ENCODE assay signal across 18 cellular contexts in genomic region chr17:58315750-58316149, GRCh38. TPM values are rescaled to one million over a fixed set of nuclear protein-coding genes. Genes with fewer than 3 reads are reported as not detected.
DNase-seq lines count a peak whose midpoint lies in the region; ATAC-seq, FAIRE-seq and TF ChIP-seq lines count a peak whose summit lies in the region.
"Had no signal": no experiment of that assay in that cellular context is flagged by ENCODE, and none has a peak within 500 bp of the region (broad histone marks: within the 10 kb centered on the region; RNA-seq: fewer than 3 reads in every experiment).

No MANE protein-coding gene starts in this region.

- H3K4me3 ChIP-seq in small intestine (ENCODE audit: low read depth in 1 of 2, low read length in 2 of 2): no peak overlapping the region
- H3K4me3 ChIP-seq: HAP-1, K562, SJCRH30 had no signal

- no peak overlapping the region for H3K27ac ChIP-seq in small intestine (ENCODE audit: low read depth in 1 of 2, low read length in 1 of 2)
- H3K27ac ChIP-seq: C4-2B, SJCRH30 had no signal

- 94 to 98% (median 97%) methylated on average over 4 of the region's 4 CpGs for WGBS in small intestine, 3 donors

- no peaks in the 10 kb centered on the region for H3K9me3 Mint-ChIP-seq in activated CD8-positive, alpha-beta T cell treated with anti-CD3 and anti-CD28 coated beads, Interleukin-2, amount 10 ng/mL, durations not matched to agents 7 days and 5 days (ENCODE audit: insufficient read depth)
- no peaks in the 10 kb centered on the region for H3K9me3 Mint-ChIP-seq in activated CD8-positive, alpha-beta T cell treated with anti-CD3 and anti-CD28 coated beads for 36 hours
- no peaks in the 10 kb centered on the region for H3K9me3 Mint-ChIP-seq in central memory CD8-positive, alpha-beta T cell

- no peaks in the 10 kb centered on the region for H3K27me3 Mint-ChIP-seq in activated CD8-positive, alpha-beta T cell treated with anti-CD3 and anti-CD28 coated beads, Interleukin-2, amount 10 ng/mL, durations not matched to agents 7 days and 5 days (ENCODE audit: low read depth)
- no peaks in the 10 kb centered on the region for H3K27me3 Mint-ChIP-seq in activated CD8-positive, alpha-beta T cell treated with anti-CD3 and anti-CD28 coated beads for 36 hours
- H3K27me3 Mint-ChIP-seq in central memory CD8-positive, alpha-beta T cell: no peaks in the 10 kb centered on the region

- ATAC-seq in activated CD8-positive, alpha-beta T cell treated with anti-CD3 and anti-CD28 coated beads, Interleukin-2, amount 10 ng/mL, durations not matched to agents 7 days and 5 days: no peak
- no peak for ATAC-seq in activated CD8-positive, alpha-beta T cell treated with anti-CD3 and anti-CD28 coated beads for 36 hours
- no peak for ATAC-seq in central memory CD8-positive, alpha-beta T cell (replicated peaks; ENCODE audit: extremely low read depth, poor library complexity, severe bottlenecking)
- no peak for ATAC-seq in HG03159 (IDR thresholded peaks at IDR 0.05; ENCODE audit: unreplicated experiment)
- ATAC-seq in HG02759 (IDR thresholded peaks at IDR 0.05; ENCODE audit: unreplicated experiment): no peak
- ATAC-seq: K562 had no signal

- no peaks in the 10 kb centered on the region for H3K36me3 ChIP-seq in small intestine (ENCODE audit: control insufficient read depth in 2 of 2, insufficient read depth in 2 of 2, low read length in 2 of 2)
- H3K36me3 ChIP-seq: HAP-1, SJCRH30 had no signal

- POLR2A ChIA-PET in activated CD8-positive, alpha-beta T cell treated with anti-CD3 and anti-CD28 coated beads, Interleukin-2, amount 10 ng/mL, durations not matched to agents 7 days and 5 days (lab: Charles Lee): interaction anchor here (0.8 to 28.8 kb wide), 5 partner anchors 11 to 150 kb away, joined by 3 to 2649 read pairs (median 122); partner anchors contain the start of genes SUPT4H1 and TSPOAP1
- POLR2A ChIA-PET in activated CD8-positive, alpha-beta T cell treated with anti-CD3 and anti-CD28 coated beads for 36 hours (lab: Charles Lee): interaction anchor here (1.4 to 26.8 kb wide), 4 partner anchors 11 to 38 kb away, joined by 4 to 1558 read pairs (median 74); partner anchors contain the start of genes SUPT4H1 and TSPOAP1

- intact Hi-C loops in activated CD8-positive, alpha-beta T cell treated with anti-CD3 and anti-CD28 coated beads for 36 hours (cut with micrococcal nuclease): loop anchor here (5.0 kb wide), 3 partner anchors 37 to 132 kb away; partner anchors contain the start of genes RNF43 and SUPT4H1

- peak; percentile 16 for DNase-seq in activated CD8-positive, alpha-beta T cell treated with anti-CD3 and anti-CD28 coated beads, Interleukin-2, amount 10 ng/mL, durations not matched to agents 7 days and 5 days
- DNase-seq in activated CD8-positive, alpha-beta T cell treated with anti-CD3 and anti-CD28 coated beads for 36 hours: no peak
- DNase-seq in D341Med (ENCODE audit: low spot score) (peak; percentile 15), small intestine (no peak)
- peak in 1 of 2 donors; percentile 5 for DNase-seq in central memory CD8-positive, alpha-beta T cell (ENCODE audit: low spot score in 2 of 2)
- peak; percentile 4 for DNase-seq in stimulated activated CD8-positive, alpha-beta memory T cell treated with anti-CD3 and anti-CD28 coated beads, Interleukin-4, amount 100 ng/mL, for 48 hours
- DNase-seq: COR-L47, NCI-H146, NCI-H226, NCI-H526, SJCRH30 had no signal

- CTCF ChIA-PET in activated CD8-positive, alpha-beta T cell treated with anti-CD3 and anti-CD28 coated beads, Interleukin-2, amount 10 ng/mL, durations not matched to agents 7 days and 5 days (lab: Charles Lee): interaction anchor here (1.3 to 7.5 kb wide), 9 partner anchors 7 to 132 kb away, joined by 5 to 235 read pairs (median 62); partner anchors contain the start of genes RNF43, SUPT4H1 and TSPOAP1
- CTCF ChIA-PET in activated CD8-positive, alpha-beta T cell treated with anti-CD3 and anti-CD28 coated beads for 36 hours (lab: Charles Lee): interaction anchor here (1.2 to 8.0 kb wide), 6 partner anchors 10 to 116 kb away, joined by 3 to 161 read pairs (median 70); partner anchors contain the start of genes RNF43 and SUPT4H1

- no peak overlapping the region for H3K27ac Mint-ChIP-seq in activated CD8-positive, alpha-beta T cell treated with anti-CD3 and anti-CD28 coated beads, Interleukin-2, amount 10 ng/mL, durations not matched to agents 7 days and 5 days
- H3K27ac Mint-ChIP-seq in activated CD8-positive, alpha-beta T cell treated with anti-CD3 and anti-CD28 coated beads for 36 hours: no peak overlapping the region
- H3K27ac Mint-ChIP-seq in central memory CD8-positive, alpha-beta T cell (ENCODE audit: low read depth): peak overlapping the region; percentile 5

- TF ChIP-seq CTCF in activated CD8-positive, alpha-beta T cell treated with anti-CD3 and anti-CD28 coated beads for 36 hours (IDR thresholded peaks at IDR 0.05): no peak

- H3K4me1 Mint-ChIP-seq in activated CD8-positive, alpha-beta T cell treated with anti-CD3 and anti-CD28 coated beads, Interleukin-2, amount 10 ng/mL, durations not matched to agents 7 days and 5 days (ENCODE audit: low read depth): peaks cover 19% of the 10 kb centered on the region
- peaks cover 15% of the 10 kb centered on the region for H3K4me1 Mint-ChIP-seq in activated CD8-positive, alpha-beta T cell treated with anti-CD3 and anti-CD28 coated beads for 36 hours (ENCODE audit: low read depth)
- peaks cover 13% of the 10 kb centered on the region for H3K4me1 Mint-ChIP-seq in central memory CD8-positive, alpha-beta T cell

- no peak for FAIRE-seq in small intestine (lab: Jason Lieb, UNC)
- FAIRE-seq: GM19239, K562 had no signal

- no peaks in the 10 kb centered on the region for H3K9me3 ChIP-seq in small intestine (ENCODE audit: control insufficient read depth, low read depth)
- H3K9me3 ChIP-seq: HAP-1, SJCRH30 had no signal

- no peak overlapping the region for H3K4me3 Mint-ChIP-seq in activated CD8-positive, alpha-beta T cell treated with anti-CD3 and anti-CD28 coated beads, Interleukin-2, amount 10 ng/mL, durations not matched to agents 7 days and 5 days
- H3K4me3 Mint-ChIP-seq in activated CD8-positive, alpha-beta T cell treated with anti-CD3 and anti-CD28 coated beads for 36 hours: no peak overlapping the region
- no peak overlapping the region for H3K4me3 Mint-ChIP-seq in central memory CD8-positive, alpha-beta T cell

- peaks cover 14% of the 10 kb centered on the region for H3K36me3 Mint-ChIP-seq in activated CD8-positive, alpha-beta T cell treated with anti-CD3 and anti-CD28 coated beads, Interleukin-2, amount 10 ng/mL, durations not matched to agents 7 days and 5 days (ENCODE audit: low read depth)
- H3K36me3 Mint-ChIP-seq in activated CD8-positive, alpha-beta T cell treated with anti-CD3 and anti-CD28 coated beads for 36 hours (ENCODE audit: low read depth): no peaks in the 10 kb centered on the region
- peaks cover 37% of the 10 kb centered on the region for H3K36me3 Mint-ChIP-seq in central memory CD8-positive, alpha-beta T cell (ENCODE audit: insufficient read depth)

- no peaks in the 10 kb centered on the region for H3K4me1 ChIP-seq in small intestine (ENCODE audit: control insufficient read depth in 2 of 2, insufficient read depth in 1 of 2, low read depth in 1 of 2, low read length in 1 of 2)
- H3K4me1 ChIP-seq: HAP-1 had no signal

- H3K27me3 ChIP-seq in small intestine (ENCODE audit: control insufficient read depth in 2 of 2, insufficient read depth in 2 of 2, low read length in 2 of 2): no peaks in the 10 kb centered on the region
- H3K27me3 ChIP-seq: SJCRH30 had no signal

RNA-seq across cellular contexts. Expression of gene TSPOAP1, which starts 12.8 kb away (rescaled TPM):
- 10 to 100 TPM; 45.8 to 51.5 TPM for total RNA-seq in activated CD8-positive, alpha-beta T cell treated with anti-CD3 and anti-CD28 coated beads, Interleukin-2, amount 10 ng/mL, durations not matched to agents 7 days and 5 days
- 10 to 100 TPM; 21.1 to 24.1 TPM for total RNA-seq in activated CD8-positive, alpha-beta T cell treated with anti-CD3 and anti-CD28 coated beads for 36 hours
- polyA plus RNA-seq in small intestine: 1 to 10 TPM in 2 of 3 donors, under 1 TPM in 1; 0.89 to 3.1 (median 2.2) TPM

RNA-seq across cellular contexts. Expression of gene MPO, which starts 35.0 kb away (rescaled TPM):
- total RNA-seq in activated CD8-positive, alpha-beta T cell treated with anti-CD3 and anti-CD28 coated beads, Interleukin-2, amount 10 ng/mL, durations not matched to agents 7 days and 5 days: not detected
- total RNA-seq in activated CD8-positive, alpha-beta T cell treated with anti-CD3 and anti-CD28 coated beads for 36 hours: not detected
- under 1 TPM in 1 of 3 donors, not detected in 2; 0.12 TPM for polyA plus RNA-seq in small intestine
- total RNA-seq: OCI-LY7 had no signal

RNA-seq across cellular contexts. Expression of gene SUPT4H1, which starts 36.3 kb away (rescaled TPM):
- 10 to 100 TPM; 75.2 to 90.8 TPM for total RNA-seq in activated CD8-positive, alpha-beta T cell treated with anti-CD3 and anti-CD28 coated beads, Interleukin-2, amount 10 ng/mL, durations not matched to agents 7 days and 5 days
- 100 to 1,000 TPM; 104 to 110 TPM for total RNA-seq in activated CD8-positive, alpha-beta T cell treated with anti-CD3 and anti-CD28 coated beads for 36 hours
- polyA plus RNA-seq in small intestine: 10 to 100 TPM; 70.3 to 79.8 (median 79.6) TPM

Comparison
In these comparisons a context has a peak if more than half of its experiments do, and no peak if none do; other contexts are left out.
1. DNase-seq: peak in activated CD8-positive, alpha-beta T cell treated with anti-CD3 and anti-CD28 coated beads, Interleukin-2, amount 10 ng/mL, durations not matched to agents 7 days and 5 days (single experiment), D341Med (single experiment) and stimulated activated CD8-positive, alpha-beta memory T cell treated with anti-CD3 and anti-CD28 coated beads, Interleukin-4, amount 100 ng/mL, for 48 hours (single experiment); none in activated CD8-positive, alpha-beta T cell treated with anti-CD3 and anti-CD28 coated beads for 36 hours (single experiment) and small intestine (single experiment).